Comparison of ENCODE assay signal across 34 cellular contexts in genomic region chr7:128888756-128889095, GRCh38. TPM values are rescaled to one million over a fixed set of nuclear protein-coding genes. Genes with fewer than 3 reads are reported as not detected.
A peak's percentile ranks its signal among the peaks of the same experiment; 100 is the strongest.
DNase-seq lines count a peak whose midpoint lies in the region; ATAC-seq lines count a peak whose summit lies in the region.
"Had no signal": no experiment of that assay in that cellular context is flagged by ENCODE, and none has a peak within 500 bp of the region (broad histone marks: within the 10 kb centered on the region; RNA-seq: fewer than 3 reads in every experiment).

No MANE protein-coding gene starts in this region.

- no peak for ATAC-seq in HG03135 (IDR thresholded peaks at IDR 0.05; ENCODE audit: unreplicated experiment)
- no peak for ATAC-seq in HG02623 (IDR thresholded peaks at IDR 0.05; ENCODE audit: unreplicated experiment)
- no peak for ATAC-seq in GM19452 (IDR thresholded peaks at IDR 0.05; ENCODE audit: unreplicated experiment)
- ATAC-seq: effector memory CD8-positive, alpha-beta T cell; K562; left lung; sciatic nerve had no signal

- H3K27me3 ChIP-seq in H7 (ENCODE audit: control insufficient read depth, insufficient read depth, low read length): peaks cover 6% of the 10 kb centered on the region

- H3K4me3 ChIP-seq in H7 (ENCODE audit: insufficient read depth, low read depth, low read length): no peak overlapping the region
- H3K4me3 ChIP-seq: coronary artery, HAP-1, K562, left lung, neural progenitor cell, SK-N-MC, tibial artery had no signal

- no peaks in the 10 kb centered on the region for H3K36me3 ChIP-seq in H7 (replicated peaks; ENCODE audit: control insufficient read depth, insufficient read depth, low read length)
- H3K36me3 ChIP-seq: HAP-1, left lung, neural progenitor cell, tibial artery had no signal

- DNase-seq in 8988T (peak; percentile 8), H7 (peak; percentile 81), NCI-H345 treated with DMSO at 0.1 percent for 48 hours (lab: John Stamatoyannopoulos, UW; ENCODE audit: unreplicated experiment) (peak; percentile 40), epidermal melanocyte (ENCODE audit: insufficient read length, low spot score) (peak; percentile 4), NCI-H2227 treated with DMSO at 0.1 percent for 48 hours (lab: John Stamatoyannopoulos, UW) (no peak)
- DNase-seq: ACHN; activated B cell treated with CpG ODN at 0.5 μM for 24 hours; activated CD4-positive, alpha-beta T cell treated with anti-CD3 and anti-CD28 coated beads, Interleukin-2, amount 50 U/mL, for 1 hour; activated gamma-delta T cell; activated T-cell treated with anti-CD3 and anti-CD28 coated beads, Interleukin-2, amount 50 U/mL, for 24 hours; effector memory CD8-positive, alpha-beta T cell; erythroblast; left lung; mesendoderm; NCI-H1092 treated with DMSO at 0.1 percent for 48 hours; NCI-H2029 treated with DMSO at 0.1 percent for 48 hours; NCI-H748 treated with DMSO at 0.1 percent for 48 hours; RPMI8226; stimulated activated CD4-positive, alpha-beta T cell treated with anti-CD3 and anti-CD28 coated beads, Interleukin-12 subunit alpha, Interleukin-12 subunit beta, amount 100 ng/mL, for 4 hours; stimulated activated CD4-positive, alpha-beta T cell treated with anti-CD3 and anti-CD28 coated beads, Interleukin-2, amount 100 ng/mL, for 48 hours; T-helper 1 cell; tibial artery had no signal

RNA-seq across cellular contexts. Expression of gene KCP, which starts 21.8 kb away (rescaled TPM):
- 2.5 and 3.4 TPM in 2 replicates for total RNA-seq in H7 (2014; rRNA removed; shearing (Covaris generic))
- total RNA-seq: M059J had no signal

RNA-seq across cellular contexts. Expression of gene ATP6V1F, which starts 26.1 kb away (rescaled TPM):
- 93.5 and 120 TPM in 2 replicates for total RNA-seq in H7 (2014; rRNA removed; shearing (Covaris generic))

RNA-seq across cellular contexts. Expression of gene IRF5, which starts 49.0 kb away (rescaled TPM):
- total RNA-seq in H7 (2014; rRNA removed; shearing (Covaris generic)): 0.48 and 0.62 TPM in 2 replicates

RNA-seq across cellular contexts. Expression of gene FLNC, which starts 58.5 kb away (rescaled TPM):
- 26.9 and 32.3 TPM in 2 replicates for total RNA-seq in H7 (2014; rRNA removed; shearing (Covaris generic))
- total RNA-seq: activated B cell treated with CpG ODN at 0.5 μM for 24 hours; B cell; CD8-positive, alpha-beta memory T cell had no signal
